In the genomic region with DNA sequence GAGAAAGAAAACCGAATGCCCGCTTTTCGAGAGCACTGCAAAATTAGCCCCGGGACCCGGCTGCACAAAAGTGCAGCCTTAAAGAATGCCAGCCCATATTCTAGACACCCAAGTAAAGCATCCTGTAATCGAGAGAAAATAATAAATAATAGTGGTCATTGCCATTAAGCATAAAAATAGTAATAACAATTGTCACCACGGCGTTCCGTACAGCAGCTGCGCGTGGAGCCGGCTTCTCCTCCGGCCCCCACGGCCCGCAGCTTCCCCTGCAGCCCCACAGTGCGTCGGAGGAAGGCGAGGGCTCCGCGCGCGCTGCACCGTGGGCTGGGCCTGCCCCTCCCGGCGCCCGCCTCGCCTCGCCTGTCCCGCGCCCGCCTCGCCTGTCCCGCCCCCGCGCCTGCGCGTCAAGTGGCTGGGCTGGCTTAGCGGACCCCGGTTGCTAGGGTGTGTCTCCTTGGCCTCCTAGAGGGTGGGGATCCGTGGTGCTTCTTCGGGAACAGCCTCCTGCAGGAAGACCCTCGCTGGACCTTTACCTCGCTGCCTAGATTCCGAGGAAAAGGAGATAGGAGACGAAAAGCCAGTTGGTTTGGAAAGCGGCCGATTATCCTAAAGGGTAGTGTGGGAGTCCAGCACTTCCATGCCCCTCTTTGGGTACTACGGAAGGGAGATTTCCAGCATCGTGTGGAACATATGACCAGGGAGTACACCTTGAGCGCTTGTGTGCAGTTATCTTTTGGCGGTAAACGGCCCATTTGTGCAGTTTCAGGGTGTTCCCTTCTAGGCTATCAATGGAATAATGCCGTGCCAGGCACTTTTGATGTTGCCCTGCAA, we compare ENCODE assay signal across 1 cellular context.
TF ChIP-seq lines count a peak whose summit lies in the region.

A gene with protein sequence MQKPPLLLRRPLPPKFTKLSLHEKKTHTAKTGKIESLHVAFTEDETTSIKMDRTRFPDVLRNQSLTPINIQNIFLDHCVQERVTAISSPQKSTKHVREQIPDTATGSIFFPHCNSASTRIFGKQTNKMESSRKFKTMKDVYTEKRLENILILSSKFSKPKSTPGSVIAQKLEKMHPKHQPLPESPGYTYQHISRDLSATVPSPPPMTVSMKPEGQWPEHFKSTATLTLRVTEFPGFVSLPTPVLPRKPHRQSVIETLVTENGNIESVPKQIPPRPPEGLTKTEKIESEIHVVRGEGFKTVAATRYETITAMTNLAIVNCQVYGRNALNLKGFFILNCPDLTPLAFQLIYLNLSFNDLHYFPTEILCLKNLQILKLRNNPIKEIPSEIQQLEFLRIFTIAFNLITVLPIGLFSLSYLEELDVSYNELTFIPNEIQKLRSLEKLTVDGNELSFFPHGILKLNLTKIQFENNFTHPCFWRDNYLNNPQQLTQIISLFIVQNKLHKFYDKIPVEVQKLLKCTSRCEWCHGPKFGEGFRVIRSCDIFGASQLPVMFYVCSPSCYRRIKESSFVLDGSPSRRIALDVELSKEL (plus strand): TSS at position 408 of the 831 bp plus-strand sequence. CDS start 1,107 bp downstream, outside the sequence.

TF ChIP-seq in WTC11, 78 proteins besides CTCF, POLR2A, EP300 and RAD21 (continued from another document):
- TF ChIP-seq, protein P1, sequence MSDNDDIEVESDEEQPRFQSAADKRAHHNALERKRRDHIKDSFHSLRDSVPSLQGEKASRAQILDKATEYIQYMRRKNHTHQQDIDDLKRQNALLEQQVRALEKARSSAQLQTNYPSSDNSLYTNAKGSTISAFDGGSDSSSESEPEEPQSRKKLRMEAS (CRISPR knock-in tag; IDR thresholded peaks at IDR 0.05): peak; percentile 57
- no peak for TF ChIP-seq JAZF1 (CRISPR knock-in tag; IDR thresholded peaks at IDR 0.05)
- TF ChIP-seq ZNF121 (CRISPR knock-in tag; IDR thresholded peaks at IDR 0.05): 0 out of 2 replicates have a peak, but pooled peaks have one; percentile 58
- no peak for TF ChIP-seq TCF7 (CRISPR knock-in tag; IDR thresholded peaks at IDR 0.05; ENCODE audit: low read depth)
- TF ChIP-seq KAT7 (CRISPR knock-in tag; IDR thresholded peaks at IDR 0.05; ENCODE audit: borderline replicate concordance): no peak
- TF ChIP-seq, protein P2, sequence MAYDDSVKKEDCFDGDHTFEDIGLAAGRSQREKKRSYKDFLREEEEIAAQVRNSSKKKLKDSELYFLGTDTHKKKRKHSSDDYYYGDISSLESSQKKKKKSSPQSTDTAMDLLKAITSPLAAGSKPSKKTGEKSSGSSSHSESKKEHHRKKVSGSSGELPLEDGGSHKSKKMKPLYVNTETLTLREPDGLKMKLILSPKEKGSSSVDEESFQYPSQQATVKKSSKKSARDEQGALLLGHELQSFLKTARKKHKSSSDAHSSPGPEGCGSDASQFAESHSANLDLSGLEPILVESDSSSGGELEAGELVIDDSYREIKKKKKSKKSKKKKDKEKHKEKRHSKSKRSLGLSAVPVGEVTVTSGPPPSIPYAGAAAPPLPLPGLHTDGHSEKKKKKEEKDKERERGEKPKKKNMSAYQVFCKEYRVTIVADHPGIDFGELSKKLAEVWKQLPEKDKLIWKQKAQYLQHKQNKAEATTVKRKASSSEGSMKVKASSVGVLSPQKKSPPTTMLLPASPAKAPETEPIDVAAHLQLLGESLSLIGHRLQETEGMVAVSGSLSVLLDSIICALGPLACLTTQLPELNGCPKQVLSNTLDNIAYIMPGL (CRISPR knock-in tag; IDR thresholded peaks at IDR 0.05): 0 out of 2 replicates have a peak, but pooled peaks have one; percentile 33
- no peak for TF ChIP-seq JUN (CRISPR knock-in tag; IDR thresholded peaks at IDR 0.05)
- no peak for TF ChIP-seq PRRX2 (CRISPR knock-in tag; IDR thresholded peaks at IDR 0.05)
- TF ChIP-seq, protein P3, sequence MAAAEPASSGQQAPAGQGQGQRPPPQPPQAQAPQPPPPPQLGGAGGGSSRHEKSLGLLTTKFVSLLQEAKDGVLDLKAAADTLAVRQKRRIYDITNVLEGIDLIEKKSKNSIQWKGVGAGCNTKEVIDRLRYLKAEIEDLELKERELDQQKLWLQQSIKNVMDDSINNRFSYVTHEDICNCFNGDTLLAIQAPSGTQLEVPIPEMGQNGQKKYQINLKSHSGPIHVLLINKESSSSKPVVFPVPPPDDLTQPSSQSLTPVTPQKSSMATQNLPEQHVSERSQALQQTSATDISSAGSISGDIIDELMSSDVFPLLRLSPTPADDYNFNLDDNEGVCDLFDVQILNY (CRISPR knock-in tag; IDR thresholded peaks at IDR 0.05): no peak
- TF ChIP-seq, protein P4, sequence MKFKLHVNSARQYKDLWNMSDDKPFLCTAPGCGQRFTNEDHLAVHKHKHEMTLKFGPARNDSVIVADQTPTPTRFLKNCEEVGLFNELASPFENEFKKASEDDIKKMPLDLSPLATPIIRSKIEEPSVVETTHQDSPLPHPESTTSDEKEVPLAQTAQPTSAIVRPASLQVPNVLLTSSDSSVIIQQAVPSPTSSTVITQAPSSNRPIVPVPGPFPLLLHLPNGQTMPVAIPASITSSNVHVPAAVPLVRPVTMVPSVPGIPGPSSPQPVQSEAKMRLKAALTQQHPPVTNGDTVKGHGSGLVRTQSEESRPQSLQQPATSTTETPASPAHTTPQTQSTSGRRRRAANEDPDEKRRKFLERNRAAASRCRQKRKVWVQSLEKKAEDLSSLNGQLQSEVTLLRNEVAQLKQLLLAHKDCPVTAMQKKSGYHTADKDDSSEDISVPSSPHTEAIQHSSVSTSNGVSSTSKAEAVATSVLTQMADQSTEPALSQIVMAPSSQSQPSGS (CRISPR knock-in tag; IDR thresholded peaks at IDR 0.05; ENCODE audit: borderline replicate concordance, low read depth): no peak
